ENCODE assay signal across 9 cellular contexts in genomic region chr3:112042842-112043280, GRCh38. TPM values are rescaled to one million over a fixed set of nuclear protein-coding genes. Genes with fewer than 3 reads are reported as not detected.
A peak's percentile ranks its signal among the peaks of the same experiment; 100 is the strongest.
DNase-seq lines count a peak whose midpoint lies in the region; ATAC-seq and TF ChIP-seq lines count a peak whose summit lies in the region.
"Had no signal": no experiment of that assay in that cellular context is flagged by ENCODE, and none has a peak within 500 bp of the region (broad histone marks: within the 10 kb centered on the region; RNA-seq: fewer than 3 reads in every experiment).

No MANE protein-coding gene starts in this region.

- intact Hi-C loops in left ventricle myocardium superior (cut with micrococcal nuclease) (no loop called here), left ventricle myocardium inferior (cut with micrococcal nuclease) (no loop called here)

- no peaks in the 10 kb centered on the region for H3K9me3 Mint-ChIP-seq in endodermal cell

- no peak overlapping the region for H3K4me3 Mint-ChIP-seq in endodermal cell

- H3K9me3 ChIP-seq in left ventricle myocardium inferior (replicated peaks), result no peaks in the 10 kb centered on the region
- no peaks in the 10 kb centered on the region for H3K9me3 ChIP-seq in endodermal cell (ENCODE audit: control insufficient read depth, low read length)

- no peak overlapping the region for H3K9ac ChIP-seq in endodermal cell (ENCODE audit: extremely low read depth, low read length, poor library complexity, severe bottlenecking)

- ATAC-seq in left ventricle myocardium superior (peak; percentile 48), HG03159 (IDR thresholded peaks at IDR 0.05; ENCODE audit: unreplicated experiment) (no peak)

- 83% methylated on average over 3 to 6 of the region's 6 CpGs for WGBS in endodermal cell (ENCODE audit: insufficient coverage in 1 of 2, insufficient read length in 1 of 2), 2 experiments

- H3K4me1 Mint-ChIP-seq in endodermal cell, result peaks cover 2% of the 10 kb centered on the region

- no peaks in the 10 kb centered on the region for H3K36me3 Mint-ChIP-seq in endodermal cell (ENCODE audit: low read depth)

- TF ChIP-seq CTCF in left ventricle myocardium inferior (IDR thresholded peaks at IDR 0.05; ENCODE audit: borderline replicate concordance), result no peak
- no peak for TF ChIP-seq CTCF in endodermal cell (conservative IDR thresholded peaks at IDR 0.05)

- H3K4me3 ChIP-seq in left ventricle myocardium inferior (no peak overlapping the region), endodermal cell (ENCODE audit: low read length) (no peak overlapping the region)
- H3K4me3 ChIP-seq: cardiac muscle cell had no signal

- H3K27ac Mint-ChIP-seq in endodermal cell, result no peak overlapping the region

- no peaks in the 10 kb centered on the region for H3K27me3 ChIP-seq in left ventricle myocardium inferior (ENCODE audit: low read depth)
- no peaks in the 10 kb centered on the region for H3K27me3 ChIP-seq in endodermal cell (ENCODE audit: control insufficient read depth, insufficient read depth, low read length, poor library complexity, severe bottlenecking)

- no peaks in the 10 kb centered on the region for H3K36me3 ChIP-seq in left ventricle myocardium inferior
- no peaks in the 10 kb centered on the region for H3K36me3 ChIP-seq in endodermal cell (ENCODE audit: control insufficient read depth, insufficient read depth, low read length)
- H3K36me3 ChIP-seq: cardiac muscle cell had no signal

- peaks cover 11% of the 10 kb centered on the region for H3K4me1 ChIP-seq in left ventricle myocardium inferior
- H3K4me1 ChIP-seq in endodermal cell (ENCODE audit: control insufficient read depth, insufficient read depth, low read length), result no peaks in the 10 kb centered on the region

- H3K27me3 Mint-ChIP-seq in endodermal cell (ENCODE audit: insufficient read depth), result peaks cover under 1% of the 10 kb centered on the region

- no peak overlapping the region for H3K27ac ChIP-seq in left ventricle myocardium inferior (replicated peaks)
- H3K27ac ChIP-seq in endodermal cell (ENCODE audit: low read depth, low read length), result peak overlapping the region; percentile 18
- H3K27ac ChIP-seq: cardiac muscle cell had no signal

- DNase-seq in left ventricle myocardium superior (no peak), left ventricle myocardium inferior (no peak), NCI-H345 treated with DMSO at 0.1 percent for 48 hours (lab: John Stamatoyannopoulos, UW; ENCODE audit: unreplicated experiment) (peak; percentile 97), endodermal cell (no peak), superior temporal gyrus (ENCODE audit: extremely low spot score) (peak; percentile 16), T-helper 1 cell (no peak)
- DNase-seq in activated naive CD4-positive, alpha-beta T cell treated with anti-CD3 and anti-CD28 coated beads, Interleukin-2, amount 50 U/mL, for 16 hours, result no peak

RNA-seq across cellular contexts. Expression of gene TMPRSS7, which starts 8.3 kb away (rescaled TPM):
- total RNA-seq in left ventricle myocardium superior (not detected), left ventricle myocardium inferior (not detected), endodermal cell (not detected)
- polyA plus RNA-seq in endodermal cell (2013, experiment 1 of 2), result 0.28 TPM
- 0.17 TPM for polyA plus RNA-seq in endodermal cell (2013, experiment 2 of 2)
- total RNA-seq: cardiac muscle cell had no signal
- polyA plus RNA-seq: cardiac muscle cell had no signal

RNA-seq across cellular contexts. Expression of gene C3orf52, which starts 43.3 kb away (rescaled TPM):
- 1.7 TPM for total RNA-seq in left ventricle myocardium superior
- 2.4 TPM for total RNA-seq in left ventricle myocardium inferior
- 1 to 10 TPM; 5.2 to 6.7 TPM for total RNA-seq in endodermal cell
- polyA plus RNA-seq in endodermal cell (2013, experiment 1 of 2), result 9.5 TPM
- 7.5 TPM for polyA plus RNA-seq in endodermal cell (2013, experiment 2 of 2)

RNA-seq across cellular contexts. Expression of gene TAGLN3, which starts 44.1 kb away (rescaled TPM):
- total RNA-seq in left ventricle myocardium superior (not detected), left ventricle myocardium inferior (0.74 TPM), endodermal cell (1 to 10 TPM; 1.4 to 3.7 TPM)
- polyA plus RNA-seq in endodermal cell (2013, experiment 1 of 2), result 294 TPM
- polyA plus RNA-seq in endodermal cell (2013, experiment 2 of 2), result 279 TPM

Comparison
In these comparisons a context has a peak if more than half of its experiments do, and no peak if none do; other contexts are left out.
1. DNase-seq: peak in NCI-H345 treated with DMSO at 0.1 percent for 48 hours (single experiment) and superior temporal gyrus (single experiment); none in left ventricle myocardium superior (single experiment), left ventricle myocardium inferior (single experiment), endodermal cell (single experiment), T-helper 1 cell (0 of 5) and activated naive CD4-positive, alpha-beta T cell treated with anti-CD3 and anti-CD28 coated beads, Interleukin-2, amount 50 U/mL, for 16 hours (single experiment).